2 cellular contexts compared by ENCODE assay signal in the genomic region with DNA sequence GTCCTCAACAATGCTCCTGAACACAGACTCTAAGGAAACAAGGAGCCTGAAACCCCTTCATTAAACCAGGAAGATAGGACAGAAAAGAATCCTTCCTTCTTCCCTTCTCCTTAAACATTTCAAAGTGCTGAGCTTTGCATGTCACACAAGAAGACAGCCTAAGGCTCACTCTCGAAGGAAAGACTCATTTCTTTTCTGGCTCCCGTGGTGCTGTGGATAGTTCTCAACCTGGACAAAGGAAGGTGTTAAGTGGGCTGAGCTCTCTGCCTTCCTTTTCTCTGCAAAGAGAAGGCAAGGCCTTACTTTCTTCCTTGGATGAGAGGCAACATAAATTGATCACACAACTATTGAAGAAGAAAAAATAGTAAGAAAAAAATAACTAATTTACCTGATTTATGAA.
TF ChIP-seq lines count a peak whose summit lies in the region.

No MANE protein-coding gene starts in this region.

TF ChIP-seq in GM23338, 12 proteins besides CTCF, POLR2A, EP300 and RAD21 (continued from another document and continues in another):
- TF ChIP-seq, protein P1, sequence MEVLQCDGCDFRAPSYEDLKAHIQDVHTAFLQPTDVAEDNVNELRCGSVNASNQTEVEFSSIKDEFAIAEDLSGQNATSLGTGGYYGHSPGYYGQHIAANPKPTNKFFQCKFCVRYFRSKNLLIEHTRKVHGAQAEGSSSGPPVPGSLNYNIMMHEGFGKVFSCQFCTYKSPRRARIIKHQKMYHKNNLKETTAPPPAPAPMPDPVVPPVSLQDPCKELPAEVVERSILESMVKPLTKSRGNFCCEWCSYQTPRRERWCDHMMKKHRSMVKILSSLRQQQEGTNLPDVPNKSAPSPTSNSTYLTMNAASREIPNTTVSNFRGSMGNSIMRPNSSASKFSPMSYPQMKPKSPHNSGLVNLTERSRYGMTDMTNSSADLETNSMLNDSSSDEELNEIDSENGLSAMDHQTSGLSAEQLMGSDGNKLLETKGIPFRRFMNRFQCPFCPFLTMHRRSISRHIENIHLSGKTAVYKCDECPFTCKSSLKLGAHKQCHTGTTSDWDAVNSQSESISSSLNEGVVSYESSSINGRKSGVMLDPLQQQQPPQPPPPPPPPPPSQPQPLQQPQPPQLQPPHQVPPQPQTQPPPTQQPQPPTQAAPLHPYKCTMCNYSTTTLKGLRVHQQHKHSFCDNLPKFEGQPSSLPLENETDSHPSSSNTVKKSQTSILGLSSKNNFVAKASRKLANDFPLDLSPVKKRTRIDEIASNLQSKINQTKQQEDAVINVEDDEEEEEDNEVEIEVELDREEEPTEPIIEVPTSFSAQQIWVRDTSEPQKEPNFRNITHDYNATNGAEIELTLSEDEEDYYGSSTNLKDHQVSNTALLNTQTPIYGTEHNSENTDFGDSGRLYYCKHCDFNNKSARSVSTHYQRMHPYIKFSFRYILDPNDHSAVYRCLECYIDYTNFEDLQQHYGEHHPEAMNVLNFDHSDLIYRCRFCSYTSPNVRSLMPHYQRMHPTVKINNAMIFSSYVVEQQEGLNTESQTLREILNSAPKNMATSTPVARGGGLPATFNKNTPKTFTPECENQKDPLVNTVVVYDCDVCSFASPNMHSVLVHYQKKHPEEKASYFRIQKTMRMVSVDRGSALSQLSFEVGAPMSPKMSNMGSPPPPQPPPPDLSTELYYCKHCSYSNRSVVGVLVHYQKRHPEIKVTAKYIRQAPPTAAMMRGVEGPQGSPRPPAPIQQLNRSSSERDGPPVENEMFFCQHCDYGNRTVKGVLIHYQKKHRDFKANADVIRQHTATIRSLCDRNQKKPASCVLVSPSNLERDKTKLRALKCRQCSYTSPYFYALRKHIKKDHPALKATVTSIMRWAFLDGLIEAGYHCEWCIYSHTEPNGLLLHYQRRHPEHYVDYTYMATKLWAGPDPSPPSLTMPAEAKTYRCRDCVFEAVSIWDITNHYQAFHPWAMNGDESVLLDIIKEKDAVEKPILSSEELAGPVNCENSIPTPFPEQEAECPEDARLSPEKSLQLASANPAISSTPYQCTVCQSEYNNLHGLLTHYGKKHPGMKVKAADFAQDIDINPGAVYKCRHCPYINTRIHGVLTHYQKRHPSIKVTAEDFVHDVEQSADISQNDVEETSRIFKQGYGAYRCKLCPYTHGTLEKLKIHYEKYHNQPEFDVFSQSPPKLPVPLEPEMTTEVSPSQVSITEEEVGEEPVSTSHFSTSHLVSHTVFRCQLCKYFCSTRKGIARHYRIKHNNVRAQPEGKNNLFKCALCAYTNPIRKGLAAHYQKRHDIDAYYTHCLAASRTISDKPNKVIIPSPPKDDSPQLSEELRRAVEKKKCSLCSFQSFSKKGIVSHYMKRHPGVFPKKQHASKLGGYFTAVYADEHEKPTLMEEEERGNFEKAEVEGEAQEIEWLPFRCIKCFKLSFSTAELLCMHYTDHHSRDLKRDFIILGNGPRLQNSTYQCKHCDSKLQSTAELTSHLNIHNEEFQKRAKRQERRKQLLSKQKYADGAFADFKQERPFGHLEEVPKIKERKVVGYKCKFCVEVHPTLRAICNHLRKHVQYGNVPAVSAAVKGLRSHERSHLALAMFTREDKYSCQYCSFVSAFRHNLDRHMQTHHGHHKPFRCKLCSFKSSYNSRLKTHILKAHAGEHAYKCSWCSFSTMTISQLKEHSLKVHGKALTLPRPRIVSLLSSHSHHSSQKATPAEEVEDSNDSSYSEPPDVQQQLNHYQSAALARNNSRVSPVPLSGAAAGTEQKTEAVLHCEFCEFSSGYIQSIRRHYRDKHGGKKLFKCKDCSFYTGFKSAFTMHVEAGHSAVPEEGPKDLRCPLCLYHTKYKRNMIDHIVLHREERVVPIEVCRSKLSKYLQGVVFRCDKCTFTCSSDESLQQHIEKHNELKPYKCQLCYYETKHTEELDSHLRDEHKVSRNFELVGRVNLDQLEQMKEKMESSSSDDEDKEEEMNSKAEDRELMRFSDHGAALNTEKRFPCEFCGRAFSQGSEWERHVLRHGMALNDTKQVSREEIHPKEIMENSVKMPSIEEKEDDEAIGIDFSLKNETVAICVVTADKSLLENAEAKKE (CRISPR knock-in tag; IDR thresholded peaks at IDR 0.05), result no peak
- TF ChIP-seq EZH2 (IDR thresholded peaks at IDR 0.05; ENCODE audit: low read depth, unreplicated experiment) (no peak), EZH2phosphoT487 (IDR thresholded peaks at IDR 0.05; ENCODE audit: unreplicated experiment) (no peak), STAT1 (IDR thresholded peaks at IDR 0.05; ENCODE audit: unreplicated experiment) (no peak), JUNB (IDR thresholded peaks at IDR 0.05; ENCODE audit: unreplicated experiment) (no peak), POLR2AphosphoS5 (IDR thresholded peaks at IDR 0.05; ENCODE audit: low read depth) (no peak), NANOG (IDR thresholded peaks at IDR 0.05; ENCODE audit: borderline replicate concordance) (no peak), ZNF331 (CRISPR knock-in tag; IDR thresholded peaks at IDR 0.05; ENCODE audit: low read depth) (no peak)
- TF ChIP-seq, protein P2, sequence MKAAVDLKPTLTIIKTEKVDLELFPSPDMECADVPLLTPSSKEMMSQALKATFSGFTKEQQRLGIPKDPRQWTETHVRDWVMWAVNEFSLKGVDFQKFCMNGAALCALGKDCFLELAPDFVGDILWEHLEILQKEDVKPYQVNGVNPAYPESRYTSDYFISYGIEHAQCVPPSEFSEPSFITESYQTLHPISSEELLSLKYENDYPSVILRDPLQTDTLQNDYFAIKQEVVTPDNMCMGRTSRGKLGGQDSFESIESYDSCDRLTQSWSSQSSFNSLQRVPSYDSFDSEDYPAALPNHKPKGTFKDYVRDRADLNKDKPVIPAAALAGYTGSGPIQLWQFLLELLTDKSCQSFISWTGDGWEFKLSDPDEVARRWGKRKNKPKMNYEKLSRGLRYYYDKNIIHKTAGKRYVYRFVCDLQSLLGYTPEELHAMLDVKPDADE (IDR thresholded peaks at IDR 0.05), result no peak
- TF ChIP-seq, protein P3, sequence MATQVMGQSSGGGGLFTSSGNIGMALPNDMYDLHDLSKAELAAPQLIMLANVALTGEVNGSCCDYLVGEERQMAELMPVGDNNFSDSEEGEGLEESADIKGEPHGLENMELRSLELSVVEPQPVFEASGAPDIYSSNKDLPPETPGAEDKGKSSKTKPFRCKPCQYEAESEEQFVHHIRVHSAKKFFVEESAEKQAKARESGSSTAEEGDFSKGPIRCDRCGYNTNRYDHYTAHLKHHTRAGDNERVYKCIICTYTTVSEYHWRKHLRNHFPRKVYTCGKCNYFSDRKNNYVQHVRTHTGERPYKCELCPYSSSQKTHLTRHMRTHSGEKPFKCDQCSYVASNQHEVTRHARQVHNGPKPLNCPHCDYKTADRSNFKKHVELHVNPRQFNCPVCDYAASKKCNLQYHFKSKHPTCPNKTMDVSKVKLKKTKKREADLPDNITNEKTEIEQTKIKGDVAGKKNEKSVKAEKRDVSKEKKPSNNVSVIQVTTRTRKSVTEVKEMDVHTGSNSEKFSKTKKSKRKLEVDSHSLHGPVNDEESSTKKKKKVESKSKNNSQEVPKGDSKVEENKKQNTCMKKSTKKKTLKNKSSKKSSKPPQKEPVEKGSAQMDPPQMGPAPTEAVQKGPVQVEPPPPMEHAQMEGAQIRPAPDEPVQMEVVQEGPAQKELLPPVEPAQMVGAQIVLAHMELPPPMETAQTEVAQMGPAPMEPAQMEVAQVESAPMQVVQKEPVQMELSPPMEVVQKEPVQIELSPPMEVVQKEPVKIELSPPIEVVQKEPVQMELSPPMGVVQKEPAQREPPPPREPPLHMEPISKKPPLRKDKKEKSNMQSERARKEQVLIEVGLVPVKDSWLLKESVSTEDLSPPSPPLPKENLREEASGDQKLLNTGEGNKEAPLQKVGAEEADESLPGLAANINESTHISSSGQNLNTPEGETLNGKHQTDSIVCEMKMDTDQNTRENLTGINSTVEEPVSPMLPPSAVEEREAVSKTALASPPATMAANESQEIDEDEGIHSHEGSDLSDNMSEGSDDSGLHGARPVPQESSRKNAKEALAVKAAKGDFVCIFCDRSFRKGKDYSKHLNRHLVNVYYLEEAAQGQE (IDR thresholded peaks at IDR 0.05; ENCODE audit: unreplicated experiment), result no peak

TF ChIP-seq in WTC11, 78 proteins besides CTCF, POLR2A, EP300 and RAD21 (continued from another document):
- TF ChIP-seq, protein P4, sequence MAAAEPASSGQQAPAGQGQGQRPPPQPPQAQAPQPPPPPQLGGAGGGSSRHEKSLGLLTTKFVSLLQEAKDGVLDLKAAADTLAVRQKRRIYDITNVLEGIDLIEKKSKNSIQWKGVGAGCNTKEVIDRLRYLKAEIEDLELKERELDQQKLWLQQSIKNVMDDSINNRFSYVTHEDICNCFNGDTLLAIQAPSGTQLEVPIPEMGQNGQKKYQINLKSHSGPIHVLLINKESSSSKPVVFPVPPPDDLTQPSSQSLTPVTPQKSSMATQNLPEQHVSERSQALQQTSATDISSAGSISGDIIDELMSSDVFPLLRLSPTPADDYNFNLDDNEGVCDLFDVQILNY (CRISPR knock-in tag; IDR thresholded peaks at IDR 0.05), result no peak
